Comparison of ENCODE assay signal across 1 cellular context in the genomic region with DNA sequence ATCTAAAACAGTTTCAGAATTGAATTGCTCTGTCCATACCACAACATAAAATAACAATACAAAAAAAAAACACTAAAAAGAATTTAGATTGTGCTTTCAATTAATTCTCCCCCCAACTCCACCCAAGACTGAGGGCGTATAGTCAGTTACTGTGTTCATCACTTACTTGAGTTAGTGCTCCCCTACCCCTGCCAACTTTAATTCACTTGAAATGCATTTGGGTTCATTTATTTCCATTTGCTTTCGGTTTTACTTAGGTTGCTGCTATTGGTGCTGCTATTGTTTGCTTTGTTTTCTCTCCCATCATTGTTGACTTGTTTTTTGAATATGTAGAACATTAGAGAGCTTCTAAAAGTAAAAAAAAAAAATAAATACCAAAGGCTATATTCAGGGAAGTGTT.
TF ChIP-seq lines count a peak whose summit lies in the region.

No MANE protein-coding gene starts in this region.

TF ChIP-seq in GM23338, 12 proteins besides CTCF, POLR2A, EP300 and RAD21:
- TF ChIP-seq, protein P1, sequence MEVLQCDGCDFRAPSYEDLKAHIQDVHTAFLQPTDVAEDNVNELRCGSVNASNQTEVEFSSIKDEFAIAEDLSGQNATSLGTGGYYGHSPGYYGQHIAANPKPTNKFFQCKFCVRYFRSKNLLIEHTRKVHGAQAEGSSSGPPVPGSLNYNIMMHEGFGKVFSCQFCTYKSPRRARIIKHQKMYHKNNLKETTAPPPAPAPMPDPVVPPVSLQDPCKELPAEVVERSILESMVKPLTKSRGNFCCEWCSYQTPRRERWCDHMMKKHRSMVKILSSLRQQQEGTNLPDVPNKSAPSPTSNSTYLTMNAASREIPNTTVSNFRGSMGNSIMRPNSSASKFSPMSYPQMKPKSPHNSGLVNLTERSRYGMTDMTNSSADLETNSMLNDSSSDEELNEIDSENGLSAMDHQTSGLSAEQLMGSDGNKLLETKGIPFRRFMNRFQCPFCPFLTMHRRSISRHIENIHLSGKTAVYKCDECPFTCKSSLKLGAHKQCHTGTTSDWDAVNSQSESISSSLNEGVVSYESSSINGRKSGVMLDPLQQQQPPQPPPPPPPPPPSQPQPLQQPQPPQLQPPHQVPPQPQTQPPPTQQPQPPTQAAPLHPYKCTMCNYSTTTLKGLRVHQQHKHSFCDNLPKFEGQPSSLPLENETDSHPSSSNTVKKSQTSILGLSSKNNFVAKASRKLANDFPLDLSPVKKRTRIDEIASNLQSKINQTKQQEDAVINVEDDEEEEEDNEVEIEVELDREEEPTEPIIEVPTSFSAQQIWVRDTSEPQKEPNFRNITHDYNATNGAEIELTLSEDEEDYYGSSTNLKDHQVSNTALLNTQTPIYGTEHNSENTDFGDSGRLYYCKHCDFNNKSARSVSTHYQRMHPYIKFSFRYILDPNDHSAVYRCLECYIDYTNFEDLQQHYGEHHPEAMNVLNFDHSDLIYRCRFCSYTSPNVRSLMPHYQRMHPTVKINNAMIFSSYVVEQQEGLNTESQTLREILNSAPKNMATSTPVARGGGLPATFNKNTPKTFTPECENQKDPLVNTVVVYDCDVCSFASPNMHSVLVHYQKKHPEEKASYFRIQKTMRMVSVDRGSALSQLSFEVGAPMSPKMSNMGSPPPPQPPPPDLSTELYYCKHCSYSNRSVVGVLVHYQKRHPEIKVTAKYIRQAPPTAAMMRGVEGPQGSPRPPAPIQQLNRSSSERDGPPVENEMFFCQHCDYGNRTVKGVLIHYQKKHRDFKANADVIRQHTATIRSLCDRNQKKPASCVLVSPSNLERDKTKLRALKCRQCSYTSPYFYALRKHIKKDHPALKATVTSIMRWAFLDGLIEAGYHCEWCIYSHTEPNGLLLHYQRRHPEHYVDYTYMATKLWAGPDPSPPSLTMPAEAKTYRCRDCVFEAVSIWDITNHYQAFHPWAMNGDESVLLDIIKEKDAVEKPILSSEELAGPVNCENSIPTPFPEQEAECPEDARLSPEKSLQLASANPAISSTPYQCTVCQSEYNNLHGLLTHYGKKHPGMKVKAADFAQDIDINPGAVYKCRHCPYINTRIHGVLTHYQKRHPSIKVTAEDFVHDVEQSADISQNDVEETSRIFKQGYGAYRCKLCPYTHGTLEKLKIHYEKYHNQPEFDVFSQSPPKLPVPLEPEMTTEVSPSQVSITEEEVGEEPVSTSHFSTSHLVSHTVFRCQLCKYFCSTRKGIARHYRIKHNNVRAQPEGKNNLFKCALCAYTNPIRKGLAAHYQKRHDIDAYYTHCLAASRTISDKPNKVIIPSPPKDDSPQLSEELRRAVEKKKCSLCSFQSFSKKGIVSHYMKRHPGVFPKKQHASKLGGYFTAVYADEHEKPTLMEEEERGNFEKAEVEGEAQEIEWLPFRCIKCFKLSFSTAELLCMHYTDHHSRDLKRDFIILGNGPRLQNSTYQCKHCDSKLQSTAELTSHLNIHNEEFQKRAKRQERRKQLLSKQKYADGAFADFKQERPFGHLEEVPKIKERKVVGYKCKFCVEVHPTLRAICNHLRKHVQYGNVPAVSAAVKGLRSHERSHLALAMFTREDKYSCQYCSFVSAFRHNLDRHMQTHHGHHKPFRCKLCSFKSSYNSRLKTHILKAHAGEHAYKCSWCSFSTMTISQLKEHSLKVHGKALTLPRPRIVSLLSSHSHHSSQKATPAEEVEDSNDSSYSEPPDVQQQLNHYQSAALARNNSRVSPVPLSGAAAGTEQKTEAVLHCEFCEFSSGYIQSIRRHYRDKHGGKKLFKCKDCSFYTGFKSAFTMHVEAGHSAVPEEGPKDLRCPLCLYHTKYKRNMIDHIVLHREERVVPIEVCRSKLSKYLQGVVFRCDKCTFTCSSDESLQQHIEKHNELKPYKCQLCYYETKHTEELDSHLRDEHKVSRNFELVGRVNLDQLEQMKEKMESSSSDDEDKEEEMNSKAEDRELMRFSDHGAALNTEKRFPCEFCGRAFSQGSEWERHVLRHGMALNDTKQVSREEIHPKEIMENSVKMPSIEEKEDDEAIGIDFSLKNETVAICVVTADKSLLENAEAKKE (CRISPR knock-in tag; IDR thresholded peaks at IDR 0.05): no peak
- TF ChIP-seq, protein P2, sequence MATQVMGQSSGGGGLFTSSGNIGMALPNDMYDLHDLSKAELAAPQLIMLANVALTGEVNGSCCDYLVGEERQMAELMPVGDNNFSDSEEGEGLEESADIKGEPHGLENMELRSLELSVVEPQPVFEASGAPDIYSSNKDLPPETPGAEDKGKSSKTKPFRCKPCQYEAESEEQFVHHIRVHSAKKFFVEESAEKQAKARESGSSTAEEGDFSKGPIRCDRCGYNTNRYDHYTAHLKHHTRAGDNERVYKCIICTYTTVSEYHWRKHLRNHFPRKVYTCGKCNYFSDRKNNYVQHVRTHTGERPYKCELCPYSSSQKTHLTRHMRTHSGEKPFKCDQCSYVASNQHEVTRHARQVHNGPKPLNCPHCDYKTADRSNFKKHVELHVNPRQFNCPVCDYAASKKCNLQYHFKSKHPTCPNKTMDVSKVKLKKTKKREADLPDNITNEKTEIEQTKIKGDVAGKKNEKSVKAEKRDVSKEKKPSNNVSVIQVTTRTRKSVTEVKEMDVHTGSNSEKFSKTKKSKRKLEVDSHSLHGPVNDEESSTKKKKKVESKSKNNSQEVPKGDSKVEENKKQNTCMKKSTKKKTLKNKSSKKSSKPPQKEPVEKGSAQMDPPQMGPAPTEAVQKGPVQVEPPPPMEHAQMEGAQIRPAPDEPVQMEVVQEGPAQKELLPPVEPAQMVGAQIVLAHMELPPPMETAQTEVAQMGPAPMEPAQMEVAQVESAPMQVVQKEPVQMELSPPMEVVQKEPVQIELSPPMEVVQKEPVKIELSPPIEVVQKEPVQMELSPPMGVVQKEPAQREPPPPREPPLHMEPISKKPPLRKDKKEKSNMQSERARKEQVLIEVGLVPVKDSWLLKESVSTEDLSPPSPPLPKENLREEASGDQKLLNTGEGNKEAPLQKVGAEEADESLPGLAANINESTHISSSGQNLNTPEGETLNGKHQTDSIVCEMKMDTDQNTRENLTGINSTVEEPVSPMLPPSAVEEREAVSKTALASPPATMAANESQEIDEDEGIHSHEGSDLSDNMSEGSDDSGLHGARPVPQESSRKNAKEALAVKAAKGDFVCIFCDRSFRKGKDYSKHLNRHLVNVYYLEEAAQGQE (IDR thresholded peaks at IDR 0.05; ENCODE audit: unreplicated experiment): no peak
- no peak for TF ChIP-seq EZH2 (IDR thresholded peaks at IDR 0.05; ENCODE audit: low read depth, unreplicated experiment)
- TF ChIP-seq, protein P3, sequence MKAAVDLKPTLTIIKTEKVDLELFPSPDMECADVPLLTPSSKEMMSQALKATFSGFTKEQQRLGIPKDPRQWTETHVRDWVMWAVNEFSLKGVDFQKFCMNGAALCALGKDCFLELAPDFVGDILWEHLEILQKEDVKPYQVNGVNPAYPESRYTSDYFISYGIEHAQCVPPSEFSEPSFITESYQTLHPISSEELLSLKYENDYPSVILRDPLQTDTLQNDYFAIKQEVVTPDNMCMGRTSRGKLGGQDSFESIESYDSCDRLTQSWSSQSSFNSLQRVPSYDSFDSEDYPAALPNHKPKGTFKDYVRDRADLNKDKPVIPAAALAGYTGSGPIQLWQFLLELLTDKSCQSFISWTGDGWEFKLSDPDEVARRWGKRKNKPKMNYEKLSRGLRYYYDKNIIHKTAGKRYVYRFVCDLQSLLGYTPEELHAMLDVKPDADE (IDR thresholded peaks at IDR 0.05): no peak
- TF ChIP-seq POLR2AphosphoS5 (IDR thresholded peaks at IDR 0.05; ENCODE audit: low read depth): no peak
